Comparison of ENCODE assay signal across 9 cellular contexts in the genomic region with DNA sequence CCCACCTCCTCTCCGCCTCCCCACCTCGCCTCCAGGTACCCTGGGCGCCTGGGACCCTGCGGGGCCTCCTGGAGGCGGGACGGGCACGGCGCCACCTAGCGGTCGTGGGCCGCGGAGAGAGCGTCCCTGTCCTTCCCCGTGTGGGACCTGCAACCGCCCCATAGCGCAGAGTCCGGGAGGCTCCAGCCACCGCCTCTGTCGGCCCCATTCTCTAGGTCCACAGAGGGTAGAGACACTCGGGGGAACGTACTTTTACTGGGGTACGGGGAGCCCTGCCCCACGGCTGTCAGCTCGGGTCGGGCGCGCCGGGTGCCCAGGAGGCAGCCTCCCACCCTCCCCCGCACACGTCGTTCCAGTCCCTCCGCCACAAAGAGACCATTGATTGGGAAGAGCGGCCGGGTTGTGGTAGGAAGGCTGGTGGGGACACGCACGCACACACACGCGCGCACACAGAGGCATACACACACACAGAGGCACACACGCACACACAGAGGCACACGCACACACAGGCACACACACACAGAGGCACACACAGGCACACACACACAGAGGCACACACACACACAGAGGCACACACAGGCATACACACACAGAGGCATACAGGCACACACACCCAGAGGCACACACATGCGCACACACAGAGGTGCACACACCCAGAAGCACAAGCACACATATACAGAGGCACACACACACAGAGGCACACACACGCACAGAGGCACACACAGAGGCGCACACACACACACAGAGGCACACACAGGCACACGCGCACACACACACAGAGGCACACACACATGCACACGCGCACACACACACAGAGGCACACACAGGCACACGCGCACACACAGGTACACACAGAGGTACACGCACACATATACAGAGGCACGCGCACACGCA. TPM values are rescaled to one million over a fixed set of nuclear protein-coding genes. Genes with fewer than 3 reads are reported as not detected.
DNase-seq lines count a peak whose midpoint lies in the region; ATAC-seq and TF ChIP-seq lines count a peak whose summit lies in the region.
"Had no signal": no experiment of that assay in that cellular context is flagged by ENCODE, and none has a peak within 500 bp of the region (broad histone marks: within the 10 kb centered on the region; RNA-seq: fewer than 3 reads in every experiment).

No MANE protein-coding gene starts in this region.

- H3K4me1 Mint-ChIP-seq in activated naive CD4-positive, alpha-beta T cell treated with anti-CD3 and anti-CD28 coated beads, Interleukin-2, amount 10 ng/mL, durations not matched to agents 7 days and 5 days: peaks cover 3% of the 10 kb centered on the region

- no peak overlapping the region for H3K4me3 Mint-ChIP-seq in activated naive CD4-positive, alpha-beta T cell treated with anti-CD3 and anti-CD28 coated beads, Interleukin-2, amount 10 ng/mL, durations not matched to agents 7 days and 5 days
- H3K4me3 Mint-ChIP-seq: dendritic cell treated with granulocyte-macrophage colony-stimulating factor and Interleukin-4, amounts not matched to agents 40 ng/mL and 50 ng/mL, for 4 days had no signal

- H3K27me3 ChIP-seq in Panc1 (ENCODE audit: control insufficient read depth, insufficient read depth, low read length): peaks cover 6% of the 10 kb centered on the region

- peaks cover 74% of the 10 kb centered on the region for H3K27me3 Mint-ChIP-seq in activated naive CD4-positive, alpha-beta T cell treated with anti-CD3 and anti-CD28 coated beads, Interleukin-2, amount 10 ng/mL, durations not matched to agents 7 days and 5 days

- intact Hi-C loops in Panc1 (cut with micrococcal nuclease; ENCODE audit: unreplicated experiment) (no loop called here), cardiac septum (cut with DNase I) (no loop called here)

- CTCF ChIA-PET in Panc1 (lab: Charles Lee): interaction anchor here (0.5 kb wide), 1 partner anchor 38 kb away, joined by 9 read pairs; no protein-coding TSS in a partner anchor
- CTCF ChIA-PET in activated naive CD4-positive, alpha-beta T cell treated with anti-CD3 and anti-CD28 coated beads, Interleukin-2, amount 10 ng/mL, durations not matched to agents 7 days and 5 days (lab: Charles Lee): interaction anchor here (1.2 kb wide), 2 partner anchors 8 to 20 kb away, joined by 3 read pairs; no protein-coding TSS in a partner anchor

- no peaks in the 10 kb centered on the region for H3K36me3 Mint-ChIP-seq in activated naive CD4-positive, alpha-beta T cell treated with anti-CD3 and anti-CD28 coated beads, Interleukin-2, amount 10 ng/mL, durations not matched to agents 7 days and 5 days

- no peak overlapping the region for H3K4me3 ChIP-seq in Panc1 (ENCODE audit: low read depth in 2 of 2, low read length in 2 of 2)

- no peaks in the 10 kb centered on the region for H3K9me3 ChIP-seq in Panc1 (ENCODE audit: control insufficient read depth, insufficient read depth, low read depth, low read length)

- peak; percentile 74 for ATAC-seq in GM19463 (IDR thresholded peaks at IDR 0.05; ENCODE audit: unreplicated experiment)
- ATAC-seq in Panc1: peak; percentile 81
- no peak for ATAC-seq in HG03135 (IDR thresholded peaks at IDR 0.05; ENCODE audit: unreplicated experiment)

- DNase-seq in Panc1 (ENCODE audit: low read depth, low spot score) (no peak), cardiac septum (ENCODE audit: low spot score) (peak; percentile 83), putamen (ENCODE audit: low spot score) (peak; percentile 70), NCI-H1417 treated with DMSO at 0.1 percent for 48 hours (lab: John Stamatoyannopoulos, UW) (no peak), NCI-H69 (lab: John Stamatoyannopoulos, UW) (no peak)
- peak; percentile 64 for DNase-seq in activated naive CD4-positive, alpha-beta T cell treated with anti-CD3 and anti-CD28 coated beads, Interleukin-2, amount 10 ng/mL, durations not matched to agents 7 days and 5 days

- POLR2A ChIA-PET in Panc1 (lab: Charles Lee): no interaction called here

- H3K36me3 ChIP-seq in Panc1 (ENCODE audit: control insufficient read depth, insufficient read depth, low read length): no peaks in the 10 kb centered on the region

- no TSS peak for BruUV-seq in Panc1 (replicated peaks; lab: Mats Ljungman, UMichigan)

- in situ Hi-C loops in Panc1 (cut with HindIII; ENCODE audit: low pct_unique_long_range_greater_than_20kb, low sequenced_read_pairs): no loop called here

- no peak overlapping the region for H3K27ac Mint-ChIP-seq in activated naive CD4-positive, alpha-beta T cell treated with anti-CD3 and anti-CD28 coated beads, Interleukin-2, amount 10 ng/mL, durations not matched to agents 7 days and 5 days
- H3K27ac Mint-ChIP-seq: dendritic cell treated with granulocyte-macrophage colony-stimulating factor and Interleukin-4, amounts not matched to agents 40 ng/mL and 50 ng/mL, for 4 days had no signal

- TF ChIP-seq CTCF in Panc1 (IDR thresholded peaks at IDR 0.05): peak; percentile 94

- H3K9me3 Mint-ChIP-seq in activated naive CD4-positive, alpha-beta T cell treated with anti-CD3 and anti-CD28 coated beads, Interleukin-2, amount 10 ng/mL, durations not matched to agents 7 days and 5 days: no peaks in the 10 kb centered on the region
- H3K9me3 Mint-ChIP-seq: dendritic cell treated with granulocyte-macrophage colony-stimulating factor and Interleukin-4, amounts not matched to agents 40 ng/mL and 50 ng/mL, for 4 days had no signal

- no peaks in the 10 kb centered on the region for H3K4me1 ChIP-seq in Panc1 (ENCODE audit: control insufficient read depth, insufficient read depth, low read length)

- H3K27ac ChIP-seq in Panc1 (ENCODE audit: low read length): no peak overlapping the region

RNA-seq across cellular contexts. Expression of a gene that starts 12.6 kb away (rescaled TPM):
- 14.6 TPM for total RNA-seq in Panc1 (2021; ENCODE audit: unreplicated experiment)
- polyA plus RNA-seq in Panc1 (2012; ENCODE audit: insufficient read length): 12.0 TPM
- total RNA-seq in cardiac septum: 10.4 TPM

Comparison
In these comparisons a context has a peak if more than half of its experiments do, and no peak if none do; other contexts are left out.
1. DNase-seq: peak in activated naive CD4-positive, alpha-beta T cell treated with anti-CD3 and anti-CD28 coated beads, Interleukin-2, amount 10 ng/mL, durations not matched to agents 7 days and 5 days (single experiment), cardiac septum (single experiment) and putamen (single experiment); none in Panc1 (single experiment), NCI-H1417 treated with DMSO at 0.1 percent for 48 hours (single experiment) and NCI-H69 (single experiment).